ENCODE assay signal across 33 cellular contexts in genomic region chr9:136351237-136351800, GRCh38. TPM values are rescaled to one million over a fixed set of nuclear protein-coding genes. Genes with fewer than 3 reads are reported as not detected.
"Had no signal": no experiment of that assay in that cellular context is flagged by ENCODE, and none has a peak within 500 bp of the region (broad histone marks: within the 10 kb centered on the region; RNA-seq: fewer than 3 reads in every experiment).

No MANE protein-coding gene starts in this region.

- H3K27ac ChIP-seq: colonic mucosa, esophagus squamous epithelium, ovary, psoas muscle, sigmoid colon, spleen, testis, tibial artery, upper lobe of left lung had no signal

- FAIRE-seq: urothelium cell line had no signal

- DNase-seq: colonic mucosa; effector CD8-positive, alpha-beta T cell; endodermal cell; esophagus squamous epithelium; foreskin melanocyte; glutamatergic neuron; heart right ventricle; hippocampal formation; immature natural killer cell; islet precursor cell; kidney glomerular epithelial cell; left colon; left ventricle myocardium superior; mucosa of descending colon; naive thymus-derived CD4-positive, alpha-beta T cell; occipital lobe; ovary; posterior cingulate gyrus; psoas muscle; right cardiac atrium; sigmoid colon; spleen; stimulated activated CD4-positive, alpha-beta T cell treated with anti-CD3 and anti-CD28 coated beads, Interleukin-4, amount 100 ng/mL, for 4 hours; stimulated activated naive CD8-positive, alpha-beta T cell treated with anti-CD3 and anti-CD28 coated beads, Interleukin-15, Interleukin-2, amounts not matched to agents 100 U/mL and 50 U/mL, for 24 hours; testis; tibial artery; upper lobe of left lung had no signal

- H3K9me3 ChIP-seq: colonic mucosa, esophagus squamous epithelium, heart right ventricle, mucosa of descending colon, ovary, psoas muscle, sigmoid colon, spleen, testis, tibial artery, upper lobe of left lung had no signal

- ATAC-seq: heart right ventricle; left colon; left ventricle myocardium superior; mucosa of descending colon; naive thymus-derived CD4-positive, alpha-beta T cell; psoas muscle; right cardiac atrium; stimulated activated memory B cell treated with anti-CD40 and anti-IgM and Interleukin-4, amounts not matched to agents 10 μg/mL and 1 μg/mL and 100 μg/mL, for 72 hours; stimulated activated naive CD8-positive, alpha-beta T cell treated with anti-CD3 and anti-CD28 coated beads, Interleukin-15, Interleukin-2, amounts not matched to agents 100 U/mL and 50 U/mL, for 24 hours had no signal

- H3K27me3 ChIP-seq: colonic mucosa, heart right ventricle, ovary, sigmoid colon, spleen, testis, tibial artery, upper lobe of left lung had no signal

- H3K4me1 ChIP-seq: colonic mucosa, psoas muscle had no signal

- H3K4me3 ChIP-seq: colonic mucosa, heart right ventricle, lung, mucosa of descending colon, ovary, psoas muscle, skin epidermis, testis, tibial artery had no signal

- H3K36me3 ChIP-seq: colonic mucosa, ovary had no signal

RNA-seq across cellular contexts. Expression of gene CCDC187, which starts 47.4 kb away (rescaled TPM):
- total RNA-seq: chondrocyte, esophagus squamous epithelium, left ventricle myocardium superior, psoas muscle, renal cortical epithelial cell, right cardiac atrium, sigmoid colon had no signal
- polyA plus RNA-seq: immature natural killer cell; naive thymus-derived CD4-positive, alpha-beta T cell; psoas muscle; right cardiac atrium had no signal
